26 cellular contexts compared by ENCODE assay signal in the genomic region with DNA sequence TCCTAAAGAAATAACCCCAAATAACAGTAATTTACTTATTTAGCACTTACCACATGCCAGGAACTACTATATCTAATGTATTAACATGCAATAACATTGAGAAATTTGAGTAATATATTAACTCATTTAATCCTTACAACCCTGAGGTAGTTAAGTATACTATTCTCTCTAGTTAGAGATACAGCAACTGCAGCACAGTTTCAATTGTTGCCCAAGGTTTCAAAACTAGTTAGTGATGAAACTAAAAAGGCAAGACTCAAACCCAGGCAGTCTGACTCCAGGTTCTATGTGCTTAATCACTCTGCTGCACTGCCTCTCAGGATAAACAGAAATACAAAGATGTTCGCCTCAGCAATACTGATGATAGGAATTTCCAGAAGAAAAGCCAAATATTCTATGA.
A peak's percentile ranks its signal among the peaks of the same experiment; 100 is the strongest.
DNase-seq lines count a peak whose midpoint lies in the region; ATAC-seq, FAIRE-seq and TF ChIP-seq lines count a peak whose summit lies in the region.
"Had no signal": no experiment of that assay in that cellular context is flagged by ENCODE, and none has a peak within 500 bp of the region (broad histone marks: within the 10 kb centered on the region; RNA-seq: fewer than 3 reads in every experiment).

No MANE protein-coding gene starts in this region.

- peak; percentile 13 for FAIRE-seq in GM12878 (lab: Jason Lieb, UNC)
- FAIRE-seq: H1, HepG2 had no signal

- RAD21 ChIA-PET in GM12878 (lab: Charles Lee; ENCODE audit: unreplicated experiment) = no interaction called here

- WGBS in GM12878 (ENCODE audit: insufficient coverage, insufficient replicate concordance, low lambda C conversion rate, missing lambda C conversion rate) = 95% methylated on average over 1 of the region's 1 CpG

- H3K36me3 ChIP-seq in GM12878 (ENCODE audit: control insufficient read depth in 2 of 2, insufficient read depth in 2 of 2, low read length in 1 of 2) (no peaks in the 10 kb centered on the region), colonic mucosa (no peaks in the 10 kb centered on the region)
- H3K36me3 ChIP-seq: breast epithelium, gastroesophageal sphincter, SJSA1 had no signal

- no peak overlapping the region for H2AFZ ChIP-seq in GM12878 (ENCODE audit: control insufficient read depth, low read depth, low read length)
- H2AFZ ChIP-seq: hepatocyte, parathyroid adenoma had no signal

- peak; percentile 69 for ATAC-seq in GM21390 (IDR thresholded peaks at IDR 0.05; ENCODE audit: unreplicated experiment)
- ATAC-seq in HG03097 (IDR thresholded peaks at IDR 0.05; ENCODE audit: low FRiP score, unreplicated experiment) = peak; percentile 62
- peak; percentile 56 for ATAC-seq in GM12878
- no peak for ATAC-seq in HG02588 (IDR thresholded peaks at IDR 0.05; ENCODE audit: unreplicated experiment)
- ATAC-seq: gastroesophageal sphincter, HepG2, left cardiac atrium, right cardiac atrium had no signal

- CTCF ChIA-PET in GM12878 (lab: Yijun Ruan, JAX) = no interaction called here

- BruUV-seq in GM12878 (replicated peaks; lab: Mats Ljungman, UMichigan) = no TSS peak

- TF ChIP-seq POLR2A in GM12878 (IDR thresholded peaks at IDR 0.05; ENCODE audit: low read depth, low read length) = no peak

- no peak for TF ChIP-seq RAD21 in GM12878 (IDR thresholded peaks at IDR 0.05; ENCODE audit: insufficient read depth, low read depth, low read length)

- intact Hi-C loops in GM12878 (cut with micrococcal nuclease; ENCODE audit: unreplicated experiment) = no loop called here
- intact Hi-C loops in colonic mucosa (cut with DNase I) = no loop called here

- no peak for TF ChIP-seq CTCF in GM12878 (IDR thresholded peaks at IDR 0.05 in 2 of 3, conservative IDR thresholded peaks at IDR 0.05 in 1 of 3; ENCODE audit: control insufficient read depth in 2 of 3, extremely low read depth in 1 of 3, insufficient read depth in 1 of 3, low read depth in 3 of 3, low read length in 3 of 3)
- no peak for TF ChIP-seq CTCF in colonic mucosa (IDR thresholded peaks at IDR 0.05)

- H3K79me2 ChIP-seq in GM12878 (ENCODE audit: control insufficient read depth, insufficient read depth, low read length) = no peaks in the 10 kb centered on the region
- H3K79me2 ChIP-seq: hepatocyte, parathyroid adenoma had no signal

- no peak overlapping the region for H3K27ac ChIP-seq in GM12878 (ENCODE audit: control insufficient read depth, insufficient read depth)
- H3K27ac ChIP-seq in colonic mucosa = no peak overlapping the region
- H3K27ac ChIP-seq: breast epithelium, gastroesophageal sphincter, hepatocyte, parathyroid adenoma, SJSA1 had no signal

- POLR2A ChIA-PET in GM12878 (lab: Charles Lee) = no interaction called here

- H3K4me1 ChIP-seq in GM12878 (ENCODE audit: control insufficient read depth, insufficient read depth, low read length) = no peaks in the 10 kb centered on the region
- H3K4me1 ChIP-seq in colonic mucosa = no peaks in the 10 kb centered on the region
- H3K4me1 ChIP-seq: breast epithelium, gastroesophageal sphincter, parathyroid adenoma, SJSA1 had no signal

- in situ Hi-C loops in GM12878 (cut with MboI) = no loop called here

- no peak for TF ChIP-seq EP300 in GM12878 (IDR thresholded peaks at IDR 0.05; ENCODE audit: borderline replicate concordance in 1 of 2, control insufficient read depth in 1 of 2, low read depth in 2 of 2, low read length in 2 of 2)

- SMC1A ChIA-PET in GM12878 (lab: Charles Lee; ENCODE audit: uncharacterized antibody, unreplicated experiment) = no interaction called here

- H3K9ac ChIP-seq in GM12878 (ENCODE audit: control insufficient read depth, insufficient read depth, low read length) (no peak overlapping the region), colonic mucosa (ENCODE audit: low read depth in 2 of 2, low read length in 2 of 2) (no peak overlapping the region)
- H3K9ac ChIP-seq: parathyroid adenoma had no signal

- H3K27me3 ChIP-seq in GM12878 (replicated peaks in 1 of 2; ENCODE audit: control insufficient read depth in 2 of 2, insufficient read depth in 2 of 2, low read length in 1 of 2) (no peaks in the 10 kb centered on the region), colonic mucosa (no peaks in the 10 kb centered on the region)
- H3K27me3 ChIP-seq: breast epithelium, gastroesophageal sphincter, hepatocyte, SJSA1 had no signal

- H3K4me3 ChIP-seq in GM12878 = no peak overlapping the region
- H3K4me3 ChIP-seq in colonic mucosa = no peak overlapping the region
- H3K4me3 ChIP-seq: breast epithelium, gastroesophageal sphincter, hepatocyte, SJSA1 had no signal

- no peak for DNase-seq in GM12878 (ENCODE audit: low read depth, low spot score)
- peak; percentile 2 for DNase-seq in pulmonary artery endothelial cell (ENCODE audit: low read depth, low spot score)
- DNase-seq in colonic mucosa = no peak
- DNase-seq in NOMO-1 (lab: John Stamatoyannopoulos, UW; ENCODE audit: unreplicated experiment in 2 of 2) = no peak
- DNase-seq: activated CD4-positive, alpha-beta memory T cell treated with anti-CD3 and anti-CD28 coated beads for 36 hours; activated CD4-positive, CD25-positive, alpha-beta regulatory T cell treated with anti-CD3 and anti-CD28 coated beads, Interleukin-2, amount 50 U/mL, for 72 hours; activated CD8-positive, alpha-beta memory T cell treated with anti-CD3 and anti-CD28 coated beads, Interleukin-2, amount 50 U/mL, for 48 hours; activated naive CD4-positive, alpha-beta T cell treated with anti-CD3 and anti-CD28 coated beads, Interleukin-2, amount 10 ng/mL, durations not matched to agents 7 days and 5 days; amygdala; cortex of kidney; left cardiac atrium; NCI-H69; right cardiac atrium; RPMI8226; stimulated activated CD4-positive, alpha-beta T cell treated with anti-CD3 and anti-CD28 coated beads, Interleukin-4, amount 100 ng/mL, for 1 hour; T-helper 1 cell had no signal

- H3K9me3 ChIP-seq in GM12878 (replicated peaks; ENCODE audit: control insufficient read depth, insufficient read depth, low read length) = no peaks in the 10 kb centered on the region
- H3K9me3 ChIP-seq in colonic mucosa = no peaks in the 10 kb centered on the region
- H3K9me3 ChIP-seq: breast epithelium, gastroesophageal sphincter, SJSA1 had no signal

- no peaks in the 10 kb centered on the region for H4K20me1 ChIP-seq in GM12878 (ENCODE audit: control insufficient read depth, insufficient read depth)

- H3K4me2 ChIP-seq in GM12878 (ENCODE audit: control insufficient read depth, insufficient read depth) = no peak overlapping the region
- H3K4me2 ChIP-seq: hepatocyte had no signal

TF ChIP-seq in GM12878, 131 proteins besides CTCF, POLR2A, EP300 and RAD21:
- TF ChIP-seq NR2C2 (IDR thresholded peaks at IDR 0.05; ENCODE audit: borderline replicate concordance, control insufficient read depth, insufficient read length, low read depth) = no peak
- TF ChIP-seq, protein P1, sequence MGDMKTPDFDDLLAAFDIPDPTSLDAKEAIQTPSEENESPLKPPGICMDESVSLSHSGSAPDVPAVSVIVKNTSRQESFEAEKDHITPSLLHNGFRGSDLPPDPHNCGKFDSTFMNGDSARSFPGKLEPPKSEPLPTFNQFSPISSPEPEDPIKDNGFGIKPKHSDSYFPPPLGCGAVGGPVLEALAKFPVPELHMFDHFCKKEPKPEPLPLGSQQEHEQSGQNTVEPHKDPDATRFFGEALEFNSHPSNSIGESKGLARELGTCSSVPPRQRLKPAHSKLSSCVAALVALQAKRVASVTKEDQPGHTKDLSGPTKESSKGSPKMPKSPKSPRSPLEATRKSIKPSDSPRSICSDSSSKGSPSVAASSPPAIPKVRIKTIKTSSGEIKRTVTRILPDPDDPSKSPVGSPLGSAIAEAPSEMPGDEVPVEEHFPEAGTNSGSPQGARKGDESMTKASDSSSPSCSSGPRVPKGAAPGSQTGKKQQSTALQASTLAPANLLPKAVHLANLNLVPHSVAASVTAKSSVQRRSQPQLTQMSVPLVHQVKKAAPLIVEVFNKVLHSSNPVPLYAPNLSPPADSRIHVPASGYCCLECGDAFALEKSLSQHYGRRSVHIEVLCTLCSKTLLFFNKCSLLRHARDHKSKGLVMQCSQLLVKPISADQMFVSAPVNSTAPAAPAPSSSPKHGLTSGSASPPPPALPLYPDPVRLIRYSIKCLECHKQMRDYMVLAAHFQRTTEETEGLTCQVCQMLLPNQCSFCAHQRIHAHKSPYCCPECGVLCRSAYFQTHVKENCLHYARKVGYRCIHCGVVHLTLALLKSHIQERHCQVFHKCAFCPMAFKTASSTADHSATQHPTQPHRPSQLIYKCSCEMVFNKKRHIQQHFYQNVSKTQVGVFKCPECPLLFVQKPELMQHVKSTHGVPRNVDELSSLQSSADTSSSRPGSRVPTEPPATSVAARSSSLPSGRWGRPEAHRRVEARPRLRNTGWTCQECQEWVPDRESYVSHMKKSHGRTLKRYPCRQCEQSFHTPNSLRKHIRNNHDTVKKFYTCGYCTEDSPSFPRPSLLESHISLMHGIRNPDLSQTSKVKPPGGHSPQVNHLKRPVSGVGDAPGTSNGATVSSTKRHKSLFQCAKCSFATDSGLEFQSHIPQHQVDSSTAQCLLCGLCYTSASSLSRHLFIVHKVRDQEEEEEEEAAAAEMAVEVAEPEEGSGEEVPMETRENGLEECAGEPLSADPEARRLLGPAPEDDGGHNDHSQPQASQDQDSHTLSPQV (IDR thresholded peaks at IDR 0.05) = no peak
- no peak for TF ChIP-seq JUND (IDR thresholded peaks at IDR 0.05; ENCODE audit: low read depth, low read length)
- TF ChIP-seq SREBF1 (IDR thresholded peaks at IDR 0.05; ENCODE audit: low read length) = no peak
- TF ChIP-seq CHD2 (IDR thresholded peaks at IDR 0.05; ENCODE audit: borderline replicate concordance, low read depth, low read length) = no peak
TF ChIP-seq in GM12878: peak in this region for 0.
